In genomic region chr15:58742424-58743160, GRCh38 we compare ENCODE assay signal across 15 cellular contexts. TPM values are rescaled to one million over a fixed set of nuclear protein-coding genes. Genes with fewer than 3 reads are reported as not detected.
A peak's percentile ranks its signal among the peaks of the same experiment; 100 is the strongest.
DNase-seq lines count a peak whose midpoint lies in the region; ATAC-seq, FAIRE-seq and TF ChIP-seq lines count a peak whose summit lies in the region.
"Had no signal": no experiment of that assay in that cellular context is flagged by ENCODE, and none has a peak within 500 bp of the region (broad histone marks: within the 10 kb centered on the region; RNA-seq: fewer than 3 reads in every experiment).

No MANE protein-coding gene starts in this region.

- H3K9me3 ChIP-seq in HepG2 (ENCODE audit: low read length) (no peaks in the 10 kb centered on the region), Peyer's patch (no peaks in the 10 kb centered on the region)

- TF ChIP-seq RAD21 in HepG2 (CRISPR knock-in tag; IDR thresholded peaks at IDR 0.05) = 0 out of 2 replicates have a peak, but pooled peaks have one; percentile 7

- POLR2A ChIA-PET in HepG2 (lab: Yijun Ruan, JAX) = interaction anchor here (0.7 to 1.8 kb wide), 3 partner anchors 28 to 275 kb away, joined by 3 to 15 read pairs (median 5); partner anchors contain the start of gene MINDY2

- H3K27ac Mint-ChIP-seq in activated CD4-positive, alpha-beta T cell treated with anti-CD3 and anti-CD28 coated beads, Interleukin-2, amount 10 ng/mL, durations not matched to agents 24 days and 14 days = peak overlapping the region; percentile 37
- peak overlapping the region; percentile 21 for H3K27ac Mint-ChIP-seq in endothelial cell (ENCODE audit: unreplicated experiment)
- H3K27ac Mint-ChIP-seq: activated naive CD4-positive, alpha-beta T cell treated with anti-CD3 and anti-CD28 coated beads for 36 hours had no signal

- H2AFZ ChIP-seq in HepG2 (ENCODE audit: low read length) = no peak overlapping the region

- no peaks in the 10 kb centered on the region for H3K36me3 ChIP-seq in HepG2 (replicated peaks in 1 of 2; ENCODE audit: control insufficient read depth in 1 of 2, insufficient read depth in 2 of 2, low read length in 2 of 2)
- no peaks in the 10 kb centered on the region for H3K36me3 ChIP-seq in Peyer's patch

- H3K4me1 ChIP-seq in HepG2 (ENCODE audit: insufficient read depth, low read length) (peaks cover 88% of the 10 kb centered on the region), Peyer's patch (peaks cover 0 to 22% (median 6%) of the 10 kb centered on the region in 4 donors)

- in situ Hi-C loops in HepG2 (cut with HindIII; ENCODE audit: extremely low pct_ligation_motif_present, low pct_unique_long_range_greater_than_20kb) = no loop called here

- intact Hi-C loops in activated CD4-positive, alpha-beta T cell treated with anti-CD3 and anti-CD28 coated beads, Interleukin-2, amount 10 ng/mL, durations not matched to agents 24 days and 14 days (cut with micrococcal nuclease) = loop anchor here (10.0 kb wide), 1 partner anchor 362 kb away; the partner anchor contains the start of gene CCNB2
- intact Hi-C loops in HepG2 (cut with micrococcal nuclease; ENCODE audit: unreplicated experiment) = loop anchor here (10.0 kb wide), 1 partner anchor 68 kb away; no protein-coding TSS in a partner anchor

- H3K27me3 ChIP-seq in HepG2 (ENCODE audit: control insufficient read depth in 1 of 2, insufficient read depth in 2 of 2, low read length in 2 of 2) (no peaks in the 10 kb centered on the region), Peyer's patch (no peaks in the 10 kb centered on the region)

- ATAC-seq in HepG2 = peak; percentile 93
- ATAC-seq in HG02798 (IDR thresholded peaks at IDR 0.05; ENCODE audit: poor library complexity, unreplicated experiment) = no peak

- H3K4me2 ChIP-seq in HepG2 (ENCODE audit: low read depth, low read length) = peak overlapping the region; percentile 56

- peaks cover 95% of the 10 kb centered on the region for H3K79me2 ChIP-seq in HepG2 (ENCODE audit: insufficient read depth, low read length)

- 52% methylated on average over 8 of the region's 8 CpGs for WGBS in HepG2 (ENCODE audit: low lambda C conversion rate)

- no peak for DNase-seq in activated CD4-positive, alpha-beta T cell treated with anti-CD3 and anti-CD28 coated beads, Interleukin-2, amount 10 ng/mL, durations not matched to agents 24 days and 14 days
- no peak for DNase-seq in activated CD4-positive, alpha-beta T cell treated with anti-CD3 and anti-CD28 coated beads for 1 hour
- DNase-seq in endothelial cell (ENCODE audit: low spot score) = no peak
- peak; percentile 70 for DNase-seq in HepG2 (ENCODE audit: low spot score)
- no peak for DNase-seq in urothelium cell line (ENCODE audit: low spot score)
- DNase-seq in Peyer's patch = no peak
- DNase-seq in DMS153 (lab: John Stamatoyannopoulos, UW) = no peak
- DNase-seq: activated CD4-positive, alpha-beta T cell treated with anti-CD3 and anti-CD28 coated beads, Interleukin-2, amount 50 U/mL, for 1 hour; activated naive CD4-positive, alpha-beta T cell treated with anti-CD3 and anti-CD28 coated beads for 36 hours; GF-D8; Kasumi-1; SHP77 treated with DMSO at 0.1 percent for 48 hours had no signal

- H3K4me3 ChIP-seq in HepG2 (replicated peaks in 1 of 3; ENCODE audit: insufficient read depth in 1 of 3, low read depth in 2 of 3, low read length in 3 of 3) (peak overlapping the region in 2 of 3 experiments; percentile 6 to 14; a peak in 1 of 6 replicates), Peyer's patch (no peak overlapping the region)

- H4K20me1 ChIP-seq in HepG2 (ENCODE audit: insufficient read depth, low read length) = peaks cover 29% of the 10 kb centered on the region

- FAIRE-seq in HepG2 (lab: Jason Lieb, UNC) (peak; percentile 93), urothelium cell line (lab: Jason Lieb, UNC) (peak; percentile 85)
- FAIRE-seq: A204.1, H54 had no signal

- H3K27me3 Mint-ChIP-seq in activated CD4-positive, alpha-beta T cell treated with anti-CD3 and anti-CD28 coated beads, Interleukin-2, amount 10 ng/mL, durations not matched to agents 24 days and 14 days = no peaks in the 10 kb centered on the region
- H3K27me3 Mint-ChIP-seq in endothelial cell (ENCODE audit: unreplicated experiment) = no peaks in the 10 kb centered on the region

- TF ChIP-seq POLR2A in HepG2 (IDR thresholded peaks at IDR 0.05; ENCODE audit: insufficient read depth in 1 of 2, low read depth in 2 of 2, low read length in 2 of 2) (no peak), Peyer's patch (IDR thresholded peaks at IDR 0.05) (no peak)

- H3K9ac ChIP-seq in HepG2 (ENCODE audit: insufficient read depth, low read depth, low read length) = peak overlapping the region; percentile 55

- TF ChIP-seq CTCF in endothelial cell (IDR thresholded peaks at IDR 0.05; ENCODE audit: unreplicated experiment) (no peak), HepG2 (CRISPR knock-in tag; IDR thresholded peaks at IDR 0.05) (no peak), Peyer's patch (IDR thresholded peaks at IDR 0.05) (no peak)

- CTCF ChIA-PET in HepG2 (lab: Yijun Ruan, JAX; ENCODE audit: low intra/inter-chr PET ratio, low total read pairs) = no interaction called here

- peaks cover 60% of the 10 kb centered on the region for H3K4me1 Mint-ChIP-seq in activated CD4-positive, alpha-beta T cell treated with anti-CD3 and anti-CD28 coated beads, Interleukin-2, amount 10 ng/mL, durations not matched to agents 24 days and 14 days
- H3K4me1 Mint-ChIP-seq in endothelial cell (ENCODE audit: unreplicated experiment) = peaks cover 34% of the 10 kb centered on the region

- peak in 1 of 2 experiments; percentile 38; a peak in 1 of 4 replicates for TF ChIP-seq EP300 in HepG2 (IDR thresholded peaks at IDR 0.05; ENCODE audit: low read depth in 2 of 2, low read length in 2 of 2)
- TF ChIP-seq EP300 in HepG2 (CRISPR knock-in tag; IDR thresholded peaks at IDR 0.05; ENCODE audit: borderline replicate concordance) = no peak

- BruUV-seq in HepG2 (replicated peaks; lab: Mats Ljungman, UMichigan) = no TSS peak

- H3K9me3 Mint-ChIP-seq in activated CD4-positive, alpha-beta T cell treated with anti-CD3 and anti-CD28 coated beads, Interleukin-2, amount 10 ng/mL, durations not matched to agents 24 days and 14 days = no peaks in the 10 kb centered on the region
- H3K9me3 Mint-ChIP-seq in endothelial cell (ENCODE audit: unreplicated experiment) = no peaks in the 10 kb centered on the region
- H3K9me3 Mint-ChIP-seq: activated naive CD4-positive, alpha-beta T cell treated with anti-CD3 and anti-CD28 coated beads for 36 hours had no signal

- H3K27ac ChIP-seq in HepG2 (ENCODE audit: extremely low read length, insufficient read depth, low read length) = peak overlapping the region; percentile 73
- no peak overlapping the region for H3K27ac ChIP-seq in Peyer's patch

- H3K36me3 Mint-ChIP-seq in activated CD4-positive, alpha-beta T cell treated with anti-CD3 and anti-CD28 coated beads, Interleukin-2, amount 10 ng/mL, durations not matched to agents 24 days and 14 days (ENCODE audit: low read depth) = peaks cover 28% of the 10 kb centered on the region
- H3K36me3 Mint-ChIP-seq in endothelial cell (ENCODE audit: low read depth, unreplicated experiment) = no peaks in the 10 kb centered on the region

- H3K4me3 Mint-ChIP-seq in activated CD4-positive, alpha-beta T cell treated with anti-CD3 and anti-CD28 coated beads, Interleukin-2, amount 10 ng/mL, durations not matched to agents 24 days and 14 days = no peak overlapping the region
- H3K4me3 Mint-ChIP-seq in endothelial cell (ENCODE audit: unreplicated experiment) = no peak overlapping the region
- H3K4me3 Mint-ChIP-seq: activated naive CD4-positive, alpha-beta T cell treated with anti-CD3 and anti-CD28 coated beads for 36 hours had no signal

RNA-seq across cellular contexts. Expression of gene ADAM10, which starts 6.9 kb away (rescaled TPM):
- total RNA-seq in activated CD4-positive, alpha-beta T cell treated with anti-CD3 and anti-CD28 coated beads, Interleukin-2, amount 10 ng/mL, durations not matched to agents 24 days and 14 days = 103 and 111 TPM in 2 replicates
- total RNA-seq in endothelial cell (ENCODE audit: unreplicated experiment) = 287 TPM
- total RNA-seq in HepG2 (2016; rRNA removed; fragmentation: Illumina TruSeq; extraction: Trizol) = 86.8 and 125 TPM in 2 replicates
- total RNA-seq in HepG2 (2016; cell fraction: cytosol; rRNA removed; fragmentation: Illumina TruSeq; extraction: Trizol; ENCODE audit: low read depth) = 14.1 and 22.6 TPM in 2 replicates
- total RNA-seq in HepG2 (2016; cell fraction: insoluble cytoplasmic fraction; rRNA removed; fragmentation: Illumina TruSeq; extraction: Trizol) = 82.6 and 120 TPM in 2 replicates
- 28.6 TPM in 2 replicates for total RNA-seq in HepG2 (2016; cell fraction: membrane; rRNA removed; fragmentation: Illumina TruSeq; extraction: Trizol)
- total RNA-seq in HepG2 (2016; cell fraction: nucleus; rRNA removed; fragmentation: Illumina TruSeq; extraction: Trizol) = 136 and 171 TPM in 2 replicates
- 92.7 and 100 TPM in 2 replicates for polyA plus RNA-seq in HepG2 (2011; rRNA removed)
- 78.0 and 88.1 TPM in 2 replicates for polyA plus RNA-seq in HepG2 (2011; cell fraction: cytosol; rRNA removed)
- polyA plus RNA-seq in HepG2 (2011; cell fraction: nucleus; rRNA removed) = 34.5 and 42.9 TPM in 2 replicates
- 130 and 143 TPM in 2 replicates for polyA plus RNA-seq in HepG2 (2012)
- polyA plus RNA-seq in HepG2 (2016; cell fraction: cytosol; fragmentation: Illumina TruSeq; extraction: Trizol; ENCODE audit: low read depth) = 3.0 and 3.6 TPM in 2 replicates
- 52.9 and 53.5 TPM in 2 replicates for polyA plus RNA-seq in HepG2 (2016; cell fraction: insoluble cytoplasmic fraction; fragmentation: Illumina TruSeq; extraction: Trizol; ENCODE audit: low read depth)
- 6.1 and 9.4 TPM in 2 replicates for polyA plus RNA-seq in HepG2 (2016; cell fraction: membrane; fragmentation: Illumina TruSeq; extraction: Trizol; ENCODE audit: low read depth)
- 79.1 and 82.6 TPM in 2 replicates for polyA plus RNA-seq in HepG2 (2016; cell fraction: nucleus; fragmentation: Illumina TruSeq; extraction: Trizol; ENCODE audit: insufficient read depth, low read depth)
- polyA minus RNA-seq in HepG2 (2011; rRNA and poly(A)+ RNA removed; ENCODE audit: low replicate concordance) = 80.0 and 86.9 TPM in 2 replicates
- polyA minus RNA-seq in HepG2 (2011; cell fraction: cytosol; rRNA and poly(A)+ RNA removed) = 155 and 159 TPM in 2 replicates
- polyA minus RNA-seq in HepG2 (2011; cell fraction: nucleus; rRNA and poly(A)+ RNA removed) = 151 and 153 TPM in 2 replicates
- 10 to 100 TPM; 42.9 to 83.3 (median 62.7) TPM for total RNA-seq in Peyer's patch

RNA-seq across cellular contexts. Expression of gene MINDY2, which starts 28.5 kb away (rescaled TPM):
- 10.1 and 10.9 TPM in 2 replicates for total RNA-seq in activated CD4-positive, alpha-beta T cell treated with anti-CD3 and anti-CD28 coated beads, Interleukin-2, amount 10 ng/mL, durations not matched to agents 24 days and 14 days
- total RNA-seq in endothelial cell (ENCODE audit: unreplicated experiment) = 14.2 TPM
- 12.6 and 15.6 TPM in 2 replicates for total RNA-seq in HepG2 (2016; rRNA removed; fragmentation: Illumina TruSeq; extraction: Trizol)
- 0.97 and 1.0 TPM in 2 replicates for total RNA-seq in HepG2 (2016; cell fraction: cytosol; rRNA removed; fragmentation: Illumina TruSeq; extraction: Trizol; ENCODE audit: low read depth)
- total RNA-seq in HepG2 (2016; cell fraction: insoluble cytoplasmic fraction; rRNA removed; fragmentation: Illumina TruSeq; extraction: Trizol) = 11.6 and 15.8 TPM in 2 replicates
- 4.3 and 4.8 TPM in 2 replicates for total RNA-seq in HepG2 (2016; cell fraction: membrane; rRNA removed; fragmentation: Illumina TruSeq; extraction: Trizol)
- 7.8 and 9.8 TPM in 2 replicates for total RNA-seq in HepG2 (2016; cell fraction: nucleus; rRNA removed; fragmentation: Illumina TruSeq; extraction: Trizol)
- 5.3 and 7.2 TPM in 2 replicates for polyA plus RNA-seq in HepG2 (2011; rRNA removed)
- polyA plus RNA-seq in HepG2 (2011; cell fraction: cytosol; rRNA removed) = 2.7 and 3.6 TPM in 2 replicates
- 4.8 and 5.0 TPM in 2 replicates for polyA plus RNA-seq in HepG2 (2011; cell fraction: nucleus; rRNA removed)
- polyA plus RNA-seq in HepG2 (2012) = 6.3 and 7.5 TPM in 2 replicates
- 0.26 and 0.32 TPM in 2 replicates for polyA plus RNA-seq in HepG2 (2016; cell fraction: cytosol; fragmentation: Illumina TruSeq; extraction: Trizol; ENCODE audit: low read depth)
- 8.7 and 9.9 TPM in 2 replicates for polyA plus RNA-seq in HepG2 (2016; cell fraction: insoluble cytoplasmic fraction; fragmentation: Illumina TruSeq; extraction: Trizol; ENCODE audit: low read depth)
- 0.96 and 1.4 TPM in 2 replicates for polyA plus RNA-seq in HepG2 (2016; cell fraction: membrane; fragmentation: Illumina TruSeq; extraction: Trizol; ENCODE audit: low read depth)
- polyA plus RNA-seq in HepG2 (2016; cell fraction: nucleus; fragmentation: Illumina TruSeq; extraction: Trizol; ENCODE audit: insufficient read depth, low read depth) = 8.1 and 9.1 TPM in 2 replicates
- 7.7 and 12.1 TPM in 2 replicates for polyA minus RNA-seq in HepG2 (2011; rRNA and poly(A)+ RNA removed; ENCODE audit: low replicate concordance)
- polyA minus RNA-seq in HepG2 (2011; cell fraction: cytosol; rRNA and poly(A)+ RNA removed) = 13.5 and 13.7 TPM in 2 replicates
- polyA minus RNA-seq in HepG2 (2011; cell fraction: nucleus; rRNA and poly(A)+ RNA removed) = 12.0 and 13.6 TPM in 2 replicates
- total RNA-seq in Peyer's patch = 10 to 100 TPM in 2 of 4 donors, 1 to 10 TPM in 2; 7.4 to 12.7 (median 10.4) TPM

Comparison
In these comparisons a context has a peak if more than half of its experiments do, and no peak if none do; other contexts are left out.
1. H3K4me3 ChIP-seq: peak in HepG2 (2 of 3); none in Peyer's patch (0 of 4).